12 cellular contexts compared by ENCODE assay signal in the genomic region with DNA sequence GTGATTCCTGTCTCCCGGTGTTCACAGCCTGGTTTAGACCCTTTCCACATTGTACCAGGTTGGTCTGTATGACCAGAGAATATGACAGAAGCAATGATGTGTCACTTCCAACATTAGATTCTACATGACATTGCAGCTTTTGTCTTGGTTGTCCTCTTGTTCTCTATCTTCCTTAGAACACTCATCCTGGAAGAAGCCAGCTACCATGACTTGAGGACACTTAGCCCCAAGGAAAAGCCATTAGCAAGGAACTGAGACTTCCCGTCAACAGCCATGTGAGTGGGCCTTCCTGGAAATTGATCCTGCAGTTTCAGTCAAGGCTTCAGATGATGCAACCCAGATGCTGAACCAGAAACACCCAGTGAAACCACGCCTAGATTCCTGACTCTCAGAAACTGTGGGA.
DNase-seq lines count a peak whose midpoint lies in the region; ATAC-seq and TF ChIP-seq lines count a peak whose summit lies in the region.
"Had no signal": no experiment of that assay in that cellular context is flagged by ENCODE, and none has a peak within 500 bp of the region (broad histone marks: within the 10 kb centered on the region; RNA-seq: fewer than 3 reads in every experiment).

No MANE protein-coding gene starts in this region.

- no peak overlapping the region for H2BK5ac ChIP-seq in neuronal stem cell (ENCODE audit: low read length)

- H3K36me3 ChIP-seq in lung (ENCODE audit: control insufficient read depth in 2 of 2, insufficient read depth in 2 of 2, low read length in 2 of 2) = no peaks in the 10 kb centered on the region
- no peaks in the 10 kb centered on the region for H3K36me3 ChIP-seq in neuronal stem cell (replicated peaks in 1 of 2; ENCODE audit: control insufficient read depth in 2 of 2, insufficient read depth in 2 of 2, low read length in 2 of 2)

- no peaks in the 10 kb centered on the region for H3K79me1 ChIP-seq in neuronal stem cell (ENCODE audit: low read depth, low read length)

- H3K4ac ChIP-seq in neuronal stem cell (ENCODE audit: low read length) = no peak overlapping the region

- 70 to 75% methylated on average over 3 of the region's 3 CpGs for WGBS in lung, 2 donors
- no CpG with 5 or more reads among the region's 3 CpGs for WGBS in neuronal stem cell (ENCODE audit: extremely low coverage in 2 of 2, insufficient read length in 2 of 2, insufficient replicate concordance in 1 of 2), 2 donors

- H2AK5ac ChIP-seq in neuronal stem cell (ENCODE audit: low read depth, low read length) = no peak overlapping the region

- no peak overlapping the region for H2BK12ac ChIP-seq in neuronal stem cell (ENCODE audit: low read length)

- H3K27ac ChIP-seq in lung (ENCODE audit: low read depth in 1 of 2, low read length in 1 of 2) (no peak overlapping the region), neuronal stem cell (replicated peaks; ENCODE audit: low read length) (no peak overlapping the region)

- H3K18ac ChIP-seq in neuronal stem cell (ENCODE audit: low read length) = no peak overlapping the region

- H3K27me3 ChIP-seq in lung (ENCODE audit: control insufficient read depth, insufficient read depth) (no peaks in the 10 kb centered on the region), neuronal stem cell (ENCODE audit: control insufficient read depth in 3 of 3, insufficient read depth in 3 of 3, low read depth in 1 of 3, low read length in 3 of 3) (no peaks in the 10 kb centered on the region)

- no peak overlapping the region for H4K8ac ChIP-seq in neuronal stem cell (ENCODE audit: low read depth, low read length)

- no peak overlapping the region for H3K23ac ChIP-seq in neuronal stem cell (ENCODE audit: low read depth, low read length, poor library complexity)

- no peak overlapping the region for H3K4me2 ChIP-seq in neuronal stem cell (ENCODE audit: insufficient read depth, low read length, poor library complexity, severe bottlenecking)

- H3K9ac ChIP-seq in neuronal stem cell (ENCODE audit: low read depth, low read length, poor library complexity) = no peak overlapping the region

- no peak overlapping the region for H3K14ac ChIP-seq in neuronal stem cell (ENCODE audit: low read length)

- H4K91ac ChIP-seq in neuronal stem cell (ENCODE audit: low read depth, low read length, poor library complexity) = no peak overlapping the region

- ATAC-seq in lung (ENCODE audit: insufficient read depth, low FRiP score) (no peak), HG02571 (IDR thresholded peaks at IDR 0.05; ENCODE audit: unreplicated experiment) (no peak), GM21526 (IDR thresholded peaks at IDR 0.05; ENCODE audit: low FRiP score, unreplicated experiment) (no peak)
- ATAC-seq: CD8-positive, alpha-beta T cell; T-cell had no signal

- H3K4me3 ChIP-seq in lung = no peak overlapping the region
- no peak overlapping the region for H3K4me3 ChIP-seq in neuronal stem cell (ENCODE audit: low read length in 2 of 2)

- H2BK15ac ChIP-seq in neuronal stem cell (ENCODE audit: low read length) = no peak overlapping the region

- H3K9me3 ChIP-seq in lung (ENCODE audit: control insufficient read depth in 2 of 2, insufficient read depth in 1 of 2, low read length in 1 of 2) = no peaks in the 10 kb centered on the region
- H3K9me3 ChIP-seq in neuronal stem cell (replicated peaks in 1 of 2; ENCODE audit: control insufficient read depth in 2 of 2, insufficient read depth in 1 of 2, low read depth in 1 of 2, low read length in 2 of 2) = no peaks in the 10 kb centered on the region

- H2BK120ac ChIP-seq in neuronal stem cell (ENCODE audit: low read depth, low read length) = no peak overlapping the region

- TF ChIP-seq CTCF in lung (IDR thresholded peaks at IDR 0.05; ENCODE audit: control extremely low read depth, extremely low read depth) = no peak

- H2AFZ ChIP-seq in neuronal stem cell (ENCODE audit: low read length) = no peak overlapping the region

- DNase-seq in AG20443 (ENCODE audit: low spot score) (peak; percentile 69), LoVo (ENCODE audit: low spot score) (peak; percentile 35), dedifferentiated amniotic fluid mesenchymal stem cell (ENCODE audit: extremely low spot score) (peak; percentile 96), lung (ENCODE audit: low spot score) (peak; percentile 34), neuronal stem cell (ENCODE audit: low spot score) (no peak), DMS 273 treated with DMSO at 0.1 percent for 48 hours (lab: John Stamatoyannopoulos, UW) (no peak)
- DNase-seq: activated naive CD8-positive, alpha-beta T cell treated with anti-CD3 and anti-CD28 coated beads, Interleukin-2, amount 10 ng/mL, durations not matched to agents 7 days and 5 days; CD8-positive, alpha-beta T cell; NCI-H226; T-cell had no signal

- H3K4me1 ChIP-seq in lung (ENCODE audit: control insufficient read depth in 2 of 2, insufficient read depth in 2 of 2, low read length in 2 of 2) = no peaks in the 10 kb centered on the region
- H3K4me1 ChIP-seq in neuronal stem cell (ENCODE audit: control insufficient read depth in 2 of 2, insufficient read depth in 1 of 2, low read depth in 1 of 2, low read length in 2 of 2) = no peaks in the 10 kb centered on the region

Comparison
In these comparisons a context has a peak if more than half of its experiments do, and no peak if none do; other contexts are left out.
1. DNase-seq: peak in AG20443 (single experiment), LoVo (single experiment), dedifferentiated amniotic fluid mesenchymal stem cell (single experiment) and lung (single experiment); none in neuronal stem cell (single experiment) and DMS 273 treated with DMSO at 0.1 percent for 48 hours (single experiment).